8 cellular contexts compared by ENCODE assay signal in genomic region chr16:15888072-15888976, GRCh38. TPM values are rescaled to one million over a fixed set of nuclear protein-coding genes. Genes with fewer than 3 reads are reported as not detected.
A peak's percentile ranks its signal among the peaks of the same experiment; 100 is the strongest.
DNase-seq lines count a peak whose midpoint lies in the region; ATAC-seq and TF ChIP-seq lines count a peak whose summit lies in the region.

Gene CEP20, minus strand, starts transcription at chr16:15888603. Its CDS starts 18 bp downstream, at chr16:15888585.

- POLR2A ChIA-PET in activated B cell treated with CpG ODN at 0.5 μM for 24 hours (lab: Charles Lee): interaction anchor here (0.5 to 3.2 kb wide), 27 partner anchors 9 to 245 kb away, joined by 3 to 37 read pairs (median 5); partner anchors contain the start of gene MARF1

- H3K27ac Mint-ChIP-seq in activated B cell treated with CpG ODN at 0.5 μM for 24 hours: peak within 1 kb of the TSS; percentile 99

- ATAC-seq in HG03196 (IDR thresholded peaks at IDR 0.05; ENCODE audit: unreplicated experiment) (peak; percentile 94), activated B cell treated with CpG ODN at 0.5 μM for 24 hours (ENCODE audit: low read depth) (peak; percentile 99)

- peak within 1 kb of the TSS; percentile 65 for H3K27ac ChIP-seq in caudate nucleus (ENCODE audit: low read depth, low read length)

- no peaks in the 10 kb centered on the region for H3K9me3 Mint-ChIP-seq in activated B cell treated with CpG ODN at 0.5 μM for 24 hours

- in situ Hi-C loops in GM18951 (cut with MboI; ENCODE audit: low sequenced_read_pairs, unreplicated experiment): no loop called here

- peaks cover 17% of the 10 kb centered on the region for H3K36me3 Mint-ChIP-seq in activated B cell treated with CpG ODN at 0.5 μM for 24 hours (ENCODE audit: low read depth)

- H3K4me1 Mint-ChIP-seq in activated B cell treated with CpG ODN at 0.5 μM for 24 hours: peaks cover 30% of the 10 kb centered on the region

- peak within 1 kb of the TSS; percentile 97 for H3K4me3 ChIP-seq in AG09309 (ENCODE audit: control insufficient read depth, low read depth, low read length)

- DNase-seq in AG09309 (ENCODE audit: low read depth) (peak; percentile 96), NCI-H345 (lab: John Stamatoyannopoulos, UW) (peak; percentile 99), activated B cell treated with CpG ODN at 0.5 μM for 24 hours (peak; percentile 98), caudate nucleus (lab: John Stamatoyannopoulos, UW) (peak; percentile 83 to 100 (median 98)), inferior parietal cortex (ENCODE audit: extremely low spot score) (peak; percentile 98)
- peak; percentile 100 for DNase-seq in stimulated activated CD4-positive, alpha-beta T cell treated with anti-CD3 and anti-CD28 coated beads, Interleukin-12 subunit alpha, Interleukin-12 subunit beta, amount 100 ng/mL, for 4 hours

- TF ChIP-seq POLR2A in GM18951 (IDR thresholded peaks at IDR 0.05; ENCODE audit: extremely low read depth, insufficient read depth, insufficient read length): peak; percentile 84

- CTCF ChIA-PET in activated B cell treated with CpG ODN at 0.5 μM for 24 hours (lab: Charles Lee): interaction anchor here (0.9 to 3.7 kb wide), 4 partner anchors 14 to 144 kb away, joined by 3 to 20 read pairs (median 4); no protein-coding TSS in a partner anchor

- TF ChIP-seq CTCF in AG09309 (IDR thresholded peaks at IDR 0.05; ENCODE audit: control insufficient read depth, insufficient read depth, low read depth, low read length, missing control alignments) (peak; percentile 4), activated B cell treated with CpG ODN at 0.5 μM for 24 hours (IDR thresholded peaks at IDR 0.05) (no peak)

- no peaks in the 10 kb centered on the region for H3K27me3 Mint-ChIP-seq in activated B cell treated with CpG ODN at 0.5 μM for 24 hours

- intact Hi-C loops in activated B cell treated with CpG ODN at 0.5 μM for 24 hours (cut with micrococcal nuclease): loop anchor here (1.0 to 10.0 kb wide), 7 partner anchors 20 to 244 kb away; partner anchors contain the start of gene MARF1

- peak within 1 kb of the TSS; percentile 99 for H3K4me3 Mint-ChIP-seq in activated B cell treated with CpG ODN at 0.5 μM for 24 hours

RNA-seq across cellular contexts. Expression of gene CEP20, which starts in this region (rescaled TPM):
- total RNA-seq in activated B cell treated with CpG ODN at 0.5 μM for 24 hours: 32.2 and 36.4 TPM in 2 replicates

Comparison
In these comparisons a context has a peak if more than half of its experiments do, and no peak if none do; other contexts are left out.
1. Peak in every context shown above with its lines: DNase-seq, ATAC-seq, H3K4me3 ChIP-seq and H3K27ac ChIP-seq.